In the genomic region with DNA sequence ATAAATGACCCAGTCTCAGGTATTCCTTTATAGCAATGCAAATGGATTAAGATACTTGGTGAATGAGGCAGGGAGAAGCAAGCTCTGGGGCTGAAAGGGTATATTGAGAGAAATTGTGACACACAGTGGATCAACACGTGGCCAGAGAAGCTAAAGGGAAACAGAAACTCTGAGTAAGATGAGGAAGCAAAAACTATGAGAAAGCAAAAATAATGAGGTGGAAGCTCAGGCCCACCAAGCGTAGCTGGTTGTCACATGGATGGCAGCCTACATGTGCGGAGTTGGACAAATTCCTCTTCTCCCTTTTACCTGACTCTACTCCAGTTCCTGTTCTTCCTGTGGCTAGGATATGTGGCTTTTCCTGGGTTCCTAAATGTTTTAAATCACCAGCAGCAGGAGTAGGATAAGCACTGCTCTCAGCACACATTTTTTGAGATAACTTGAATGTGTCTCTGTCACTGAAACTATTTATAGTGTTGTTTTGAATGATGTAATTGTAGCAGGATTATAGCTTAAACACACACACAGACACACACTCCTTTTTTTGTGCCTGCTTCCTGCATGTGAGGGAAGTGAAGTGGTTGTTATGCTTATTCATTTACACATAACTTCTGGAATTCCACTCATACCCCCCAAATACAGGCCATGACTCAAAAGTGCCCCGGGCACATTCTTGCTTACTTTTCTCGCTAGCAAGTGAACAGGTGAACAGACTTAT, we compare ENCODE assay signal across 1 cellular context.
TF ChIP-seq lines count a peak whose summit lies in the region.

No MANE protein-coding gene starts in this region.

TF ChIP-seq in SK-N-SH, 30 proteins besides CTCF, POLR2A, EP300 and RAD21 (continued from another document):
- TF ChIP-seq, protein P1, sequence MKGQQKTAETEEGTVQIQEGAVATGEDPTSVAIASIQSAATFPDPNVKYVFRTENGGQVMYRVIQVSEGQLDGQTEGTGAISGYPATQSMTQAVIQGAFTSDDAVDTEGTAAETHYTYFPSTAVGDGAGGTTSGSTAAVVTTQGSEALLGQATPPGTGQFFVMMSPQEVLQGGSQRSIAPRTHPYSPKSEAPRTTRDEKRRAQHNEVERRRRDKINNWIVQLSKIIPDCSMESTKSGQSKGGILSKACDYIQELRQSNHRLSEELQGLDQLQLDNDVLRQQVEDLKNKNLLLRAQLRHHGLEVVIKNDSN (IDR thresholded peaks at IDR 0.05; ENCODE audit: borderline replicate concordance, low read depth), result no peak
- no peak for TF ChIP-seq SIN3A (IDR thresholded peaks at IDR 0.05; ENCODE audit: borderline replicate concordance, low read depth, low read length)
- no peak for TF ChIP-seq ELF1 (IDR thresholded peaks at IDR 0.05)
- TF ChIP-seq JUND (IDR thresholded peaks at IDR 0.05), result no peak
- TF ChIP-seq NRF1 (IDR thresholded peaks at IDR 0.05; ENCODE audit: low read depth, low read length), result no peak
